ENCODE assay signal across 23 cellular contexts in the genomic region with DNA sequence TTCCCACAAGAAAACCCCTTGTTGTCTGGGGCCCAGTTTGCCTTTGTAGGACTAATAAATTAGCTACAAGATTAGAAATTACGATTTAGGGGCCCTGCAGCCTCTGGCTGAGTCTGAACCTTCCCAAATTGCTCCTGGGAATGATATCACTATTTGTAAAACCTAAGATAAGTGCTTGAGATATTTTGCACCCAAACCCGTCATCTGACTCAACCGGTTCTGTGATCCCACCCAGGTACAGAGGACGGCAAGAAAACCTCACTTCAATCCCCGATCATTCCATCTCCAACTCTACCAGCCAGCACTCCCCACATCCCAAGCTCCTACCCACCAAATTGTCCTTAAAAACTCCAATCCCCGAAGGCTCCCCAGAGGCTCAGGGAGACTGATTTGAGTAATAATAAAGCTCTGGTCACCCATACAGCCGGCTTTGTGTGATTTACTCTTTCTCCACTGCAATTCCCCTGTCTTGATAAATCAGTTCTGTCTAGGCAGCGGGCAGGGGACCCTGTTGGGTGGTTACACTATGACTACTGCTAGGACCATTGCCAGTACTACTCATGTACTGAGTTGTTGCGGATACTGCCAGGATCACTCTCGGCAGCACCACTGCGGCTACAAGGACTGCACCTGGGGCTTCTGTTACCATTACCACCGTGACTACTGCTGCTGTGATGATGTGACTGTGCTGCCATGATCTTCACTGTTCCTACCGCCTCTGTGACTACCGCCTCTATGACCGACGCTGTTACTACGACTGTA.
A peak's percentile ranks its signal among the peaks of the same experiment; 100 is the strongest.
DNase-seq lines count a peak whose midpoint lies in the region; ATAC-seq, FAIRE-seq and TF ChIP-seq lines count a peak whose summit lies in the region.
"Had no signal": no experiment of that assay in that cellular context is flagged by ENCODE, and none has a peak within 500 bp of the region (broad histone marks: within the 10 kb centered on the region; RNA-seq: fewer than 3 reads in every experiment).

No MANE protein-coding gene starts in this region.

- peaks cover 3% of the 10 kb centered on the region for H3K9me3 ChIP-seq in trophoblast cell (ENCODE audit: insufficient read depth, low read depth, low read length)
- H3K9me3 ChIP-seq: BE2C had no signal

- H3K4ac ChIP-seq in trophoblast cell (ENCODE audit: low read depth, low read length), result no peak overlapping the region

- no peaks in the 10 kb centered on the region for H3K27me3 ChIP-seq in bronchial epithelial cell (ENCODE audit: control insufficient read depth, insufficient read depth, low read length)
- no peaks in the 10 kb centered on the region for H3K27me3 ChIP-seq in trophoblast cell (ENCODE audit: insufficient read depth, low read length)

- peak overlapping the region; percentile 19 for H3K27ac Mint-ChIP-seq in activated CD4-positive, alpha-beta T cell treated with anti-CD3 and anti-CD28 coated beads, Interleukin-2, amount 10 ng/mL, durations not matched to agents 7 days and 5 days
- peak overlapping the region; percentile 82 for H3K27ac Mint-ChIP-seq in type B pancreatic cell
- H3K27ac Mint-ChIP-seq in activated CD8-positive, alpha-beta memory T cell treated with anti-CD3 and anti-CD28 coated beads, Interleukin-2, amount 10 ng/mL, durations not matched to agents 7 days and 5 days, result no peak overlapping the region
- H3K27ac Mint-ChIP-seq in activated T-cell treated with anti-CD3 and anti-CD28 coated beads, Interleukin-2, amount 50 U/mL, for 24 hours, result no peak overlapping the region
- H3K27ac Mint-ChIP-seq: CD14-positive monocyte had no signal

- H2BK12ac ChIP-seq in trophoblast cell (ENCODE audit: low read length), result peak overlapping the region; percentile 0

- no peak overlapping the region for H4K8ac ChIP-seq in trophoblast cell (ENCODE audit: low read depth, low read length)

- H3K36me3 ChIP-seq in bronchial epithelial cell (ENCODE audit: control insufficient read depth, insufficient read depth, low read length) (no peaks in the 10 kb centered on the region), trophoblast cell (ENCODE audit: control insufficient read depth in 1 of 2, insufficient read depth in 2 of 2, low read length in 2 of 2) (no peaks in the 10 kb centered on the region)
- H3K36me3 ChIP-seq: BE2C had no signal

- peaks cover 22% of the 10 kb centered on the region for H3K79me1 ChIP-seq in trophoblast cell (ENCODE audit: low read length)

- peak overlapping the region; percentile 62 for H2BK5ac ChIP-seq in trophoblast cell (ENCODE audit: low read depth, low read length, poor library complexity)

- H3K27ac ChIP-seq in trophoblast cell (ENCODE audit: low read depth, low read length), result peak overlapping the region; percentile 80
- H3K27ac ChIP-seq: PC-9 had no signal

- CTCF ChIA-PET in activated CD4-positive, alpha-beta T cell treated with anti-CD3 and anti-CD28 coated beads, Interleukin-2, amount 10 ng/mL, durations not matched to agents 7 days and 5 days (lab: Charles Lee), result interaction anchor here (0.9 to 1.2 kb wide), 2 partner anchors 50 to 151 kb away, joined by 3 to 4 read pairs; no protein-coding TSS in a partner anchor
- CTCF ChIA-PET in activated CD8-positive, alpha-beta memory T cell treated with anti-CD3 and anti-CD28 coated beads, Interleukin-2, amount 10 ng/mL, durations not matched to agents 7 days and 5 days (lab: Charles Lee), result interaction anchor here (2.6 kb wide), 1 partner anchor 151 kb away, joined by 10 read pairs; no protein-coding TSS in a partner anchor

- TF ChIP-seq CTCF in bronchial epithelial cell (IDR thresholded peaks at IDR 0.05; ENCODE audit: insufficient read depth, low read length, severe bottlenecking) (no peak), type B pancreatic cell (conservative IDR thresholded peaks at IDR 0.05) (no peak)

- no peak overlapping the region for H2AFZ ChIP-seq in trophoblast cell (ENCODE audit: insufficient read depth, low read length, poor library complexity)
- H2AFZ ChIP-seq: PC-9 had no signal

- H3K4me3 Mint-ChIP-seq in activated CD4-positive, alpha-beta T cell treated with anti-CD3 and anti-CD28 coated beads, Interleukin-2, amount 10 ng/mL, durations not matched to agents 7 days and 5 days, result no peak overlapping the region
- H3K4me3 Mint-ChIP-seq in type B pancreatic cell, result peak overlapping the region; percentile 60
- no peak overlapping the region for H3K4me3 Mint-ChIP-seq in activated CD8-positive, alpha-beta memory T cell treated with anti-CD3 and anti-CD28 coated beads, Interleukin-2, amount 10 ng/mL, durations not matched to agents 7 days and 5 days
- no peak overlapping the region for H3K4me3 Mint-ChIP-seq in activated T-cell treated with anti-CD3 and anti-CD28 coated beads, Interleukin-2, amount 50 U/mL, for 24 hours
- H3K4me3 Mint-ChIP-seq: CD14-positive monocyte; CD8-positive, alpha-beta memory T cell had no signal

- peak overlapping the region; percentile 6 for H2AK5ac ChIP-seq in trophoblast cell (ENCODE audit: low read length)

- H3K4me3 ChIP-seq in bronchial epithelial cell (ENCODE audit: low read depth, low read length), result no peak overlapping the region
- no peak overlapping the region for H3K4me3 ChIP-seq in trophoblast cell (ENCODE audit: low read depth, low read length)
- H3K4me3 ChIP-seq: PC-9 had no signal

- H2BK120ac ChIP-seq in trophoblast cell (ENCODE audit: insufficient read depth, low read length, poor library complexity), result peak overlapping the region; percentile 7

- no peak overlapping the region for H3K4me2 ChIP-seq in trophoblast cell (ENCODE audit: low read length)
- H3K4me2 ChIP-seq: PC-9 had no signal

- peaks cover 10% of the 10 kb centered on the region for H3K9me3 Mint-ChIP-seq in activated CD4-positive, alpha-beta T cell treated with anti-CD3 and anti-CD28 coated beads, Interleukin-2, amount 10 ng/mL, durations not matched to agents 7 days and 5 days
- peaks cover 4% of the 10 kb centered on the region for H3K9me3 Mint-ChIP-seq in type B pancreatic cell
- peaks cover 3% of the 10 kb centered on the region for H3K9me3 Mint-ChIP-seq in activated CD8-positive, alpha-beta memory T cell treated with anti-CD3 and anti-CD28 coated beads, Interleukin-2, amount 10 ng/mL, durations not matched to agents 7 days and 5 days (ENCODE audit: low read depth)
- peaks cover 2% of the 10 kb centered on the region for H3K9me3 Mint-ChIP-seq in activated T-cell treated with anti-CD3 and anti-CD28 coated beads, Interleukin-2, amount 50 U/mL, for 24 hours
- H3K9me3 Mint-ChIP-seq: CD8-positive, alpha-beta memory T cell had no signal

- ATAC-seq in activated CD8-positive, alpha-beta memory T cell treated with anti-CD3 and anti-CD28 coated beads, Interleukin-2, amount 10 ng/mL, durations not matched to agents 7 days and 5 days, result no peak

- no peak overlapping the region for H3K23ac ChIP-seq in trophoblast cell (ENCODE audit: low read length)

- H3K36me3 Mint-ChIP-seq in activated CD4-positive, alpha-beta T cell treated with anti-CD3 and anti-CD28 coated beads, Interleukin-2, amount 10 ng/mL, durations not matched to agents 7 days and 5 days (ENCODE audit: low read depth), result no peaks in the 10 kb centered on the region
- H3K36me3 Mint-ChIP-seq in type B pancreatic cell, result peaks cover 3% of the 10 kb centered on the region
- peaks cover 2% of the 10 kb centered on the region for H3K36me3 Mint-ChIP-seq in activated CD8-positive, alpha-beta memory T cell treated with anti-CD3 and anti-CD28 coated beads, Interleukin-2, amount 10 ng/mL, durations not matched to agents 7 days and 5 days
- no peaks in the 10 kb centered on the region for H3K36me3 Mint-ChIP-seq in activated T-cell treated with anti-CD3 and anti-CD28 coated beads, Interleukin-2, amount 50 U/mL, for 24 hours (ENCODE audit: low read depth)
- H3K36me3 Mint-ChIP-seq: CD8-positive, alpha-beta memory T cell had no signal

- peaks cover 21 to 34% of the 10 kb centered on the region in 2 experiments for H3K4me1 ChIP-seq in trophoblast cell (ENCODE audit: control insufficient read depth in 1 of 2, insufficient read depth in 2 of 2, low read length in 2 of 2)
- H3K4me1 ChIP-seq: BE2C had no signal

- no peak overlapping the region for H3K9ac ChIP-seq in trophoblast cell (ENCODE audit: low read length)

- POLR2A ChIA-PET in activated CD4-positive, alpha-beta T cell treated with anti-CD3 and anti-CD28 coated beads, Interleukin-2, amount 10 ng/mL, durations not matched to agents 7 days and 5 days (lab: Charles Lee), result no interaction called here

- no peak overlapping the region for H4K12ac ChIP-seq in trophoblast cell (ENCODE audit: low read depth, low read length)

- no peaks in the 10 kb centered on the region for H3K27me3 Mint-ChIP-seq in activated CD4-positive, alpha-beta T cell treated with anti-CD3 and anti-CD28 coated beads, Interleukin-2, amount 10 ng/mL, durations not matched to agents 7 days and 5 days
- peaks cover 36% of the 10 kb centered on the region for H3K27me3 Mint-ChIP-seq in type B pancreatic cell
- H3K27me3 Mint-ChIP-seq in activated CD8-positive, alpha-beta memory T cell treated with anti-CD3 and anti-CD28 coated beads, Interleukin-2, amount 10 ng/mL, durations not matched to agents 7 days and 5 days, result peaks cover 36% of the 10 kb centered on the region
- H3K27me3 Mint-ChIP-seq in activated T-cell treated with anti-CD3 and anti-CD28 coated beads, Interleukin-2, amount 50 U/mL, for 24 hours, result peaks cover under 1% of the 10 kb centered on the region
- H3K27me3 Mint-ChIP-seq: CD8-positive, alpha-beta memory T cell had no signal

- H4K91ac ChIP-seq in trophoblast cell (ENCODE audit: low read depth, low read length), result peak overlapping the region; percentile 21

- H3K14ac ChIP-seq in trophoblast cell (ENCODE audit: low read length), result peak overlapping the region; percentile 0

- no CpG with 5 or more reads among the region's 17 CpGs for WGBS in trophoblast cell (ENCODE audit: extremely low coverage, insufficient coverage, insufficient read length)

- no peak for DNase-seq in activated CD4-positive, alpha-beta T cell treated with anti-CD3 and anti-CD28 coated beads, Interleukin-2, amount 10 ng/mL, durations not matched to agents 7 days and 5 days
- no peak for DNase-seq in activated CD4-positive, alpha-beta T cell treated with anti-CD3 and anti-CD28 coated beads for 4 hours
- DNase-seq in bronchial epithelial cell (ENCODE audit: low read depth) (no peak), trophoblast cell (peak in 1 of 2 donors; percentile 75), type B pancreatic cell (ENCODE audit: extremely low spot score, unreplicated experiment) (no peak)
- DNase-seq in activated CD8-positive, alpha-beta memory T cell treated with anti-CD3 and anti-CD28 coated beads, Interleukin-2, amount 10 ng/mL, durations not matched to agents 7 days and 5 days, result no peak
- no peak for DNase-seq in activated T-cell treated with anti-CD3 and anti-CD28 coated beads, Interleukin-2, amount 50 U/mL, for 24 hours
- DNase-seq: 8988T; ACHN; BE2C; Calu3; CD8-positive, alpha-beta memory T cell; DMS153; DND-41; NCI-H1048; NCI-H1417; NCI-H1694; NCI-H2029 treated with DMSO at 0.1 percent for 48 hours; NCI-H526 treated with DMSO at 0.1 percent for 48 hours; PC-9; Right ventricle myocardium superior had no signal

- H3K18ac ChIP-seq in trophoblast cell (ENCODE audit: low read length), result no peak overlapping the region

- peaks cover 7% of the 10 kb centered on the region for H3K4me1 Mint-ChIP-seq in activated CD4-positive, alpha-beta T cell treated with anti-CD3 and anti-CD28 coated beads, Interleukin-2, amount 10 ng/mL, durations not matched to agents 7 days and 5 days
- peaks cover 43% of the 10 kb centered on the region for H3K4me1 Mint-ChIP-seq in type B pancreatic cell (ENCODE audit: unreplicated experiment)
- peaks cover 7% of the 10 kb centered on the region for H3K4me1 Mint-ChIP-seq in activated CD8-positive, alpha-beta memory T cell treated with anti-CD3 and anti-CD28 coated beads, Interleukin-2, amount 10 ng/mL, durations not matched to agents 7 days and 5 days
- H3K4me1 Mint-ChIP-seq in activated T-cell treated with anti-CD3 and anti-CD28 coated beads, Interleukin-2, amount 50 U/mL, for 24 hours (ENCODE audit: low read depth), result peaks cover 36% of the 10 kb centered on the region

- FAIRE-seq in bronchial epithelial cell (lab: Jason Lieb, UNC), result peak; percentile 7
- FAIRE-seq: H54 had no signal

- H3K79me2 ChIP-seq in trophoblast cell (ENCODE audit: control insufficient read depth, insufficient read depth, low read length, poor library complexity), result peaks cover 4% of the 10 kb centered on the region

Comparison
In these comparisons a context has a peak if more than half of its experiments do, and no peak if none do; other contexts are left out.
1. H3K27ac Mint-ChIP-seq: peak in activated CD4-positive, alpha-beta T cell treated with anti-CD3 and anti-CD28 coated beads, Interleukin-2, amount 10 ng/mL, durations not matched to agents 7 days and 5 days (single experiment) and type B pancreatic cell (single experiment); none in activated CD8-positive, alpha-beta memory T cell treated with anti-CD3 and anti-CD28 coated beads, Interleukin-2, amount 10 ng/mL, durations not matched to agents 7 days and 5 days (single experiment) and activated T-cell treated with anti-CD3 and anti-CD28 coated beads, Interleukin-2, amount 50 U/mL, for 24 hours (single experiment).